In the genomic region with DNA sequence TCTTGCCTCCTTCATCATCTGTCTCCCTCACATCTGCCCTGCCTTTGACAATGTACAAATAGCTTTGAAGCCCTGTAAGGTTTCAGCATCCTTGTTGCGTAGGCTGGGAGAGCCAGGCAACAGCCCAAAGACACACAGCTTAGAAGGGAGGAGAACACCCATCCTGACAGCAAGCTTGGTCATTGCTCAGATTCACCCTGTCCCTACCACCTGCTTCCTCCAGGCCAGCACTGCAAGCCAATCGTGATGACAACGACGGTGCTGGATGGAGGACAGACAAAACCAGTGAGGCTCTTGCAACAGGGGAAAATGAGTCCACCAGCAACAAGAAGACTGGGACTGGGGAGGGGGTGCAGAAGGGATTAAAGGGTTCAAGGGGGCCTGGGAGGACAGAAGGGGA, we compare ENCODE assay signal across 19 cellular contexts. TPM values are rescaled to one million over a fixed set of nuclear protein-coding genes. Genes with fewer than 3 reads are reported as not detected.
DNase-seq lines count a peak whose midpoint lies in the region; ATAC-seq and TF ChIP-seq lines count a peak whose summit lies in the region.
"Had no signal": no experiment of that assay in that cellular context is flagged by ENCODE, and none has a peak within 500 bp of the region (broad histone marks: within the 10 kb centered on the region; RNA-seq: fewer than 3 reads in every experiment).

No MANE protein-coding gene starts in this region.

- peaks cover 30% of the 10 kb centered on the region for H3K4me1 ChIP-seq in OCI-LY7 (ENCODE audit: insufficient read depth, low read length, poor library complexity, severe bottlenecking)
- H3K4me1 ChIP-seq: pancreas, right lobe of liver, thyroid gland had no signal

- BruUV-seq in OCI-LY7 (replicated peaks; lab: Mats Ljungman, UMichigan), result no TSS peak

- CTCF ChIA-PET in OCI-LY7 (lab: Charles Lee; ENCODE audit: unreplicated experiment), result no interaction called here

- H3K4me3 Mint-ChIP-seq in activated naive CD4-positive, alpha-beta T cell treated with anti-CD3 and anti-CD28 coated beads, Interleukin-2, amount 50 U/mL, for 24 hours, result no peak overlapping the region
- no peak overlapping the region for H3K4me3 Mint-ChIP-seq in neural crest cell

- H3K27ac ChIP-seq in KOPT-K1 (ENCODE audit: low read depth, low read length, poor library complexity, severe bottlenecking) (peak overlapping the region; percentile 2), OCI-LY7 (ENCODE audit: low read depth, low read length, poor library complexity, severe bottlenecking) (no peak overlapping the region)
- H3K27ac ChIP-seq: KMS-11, pancreas, right lobe of liver, thyroid gland had no signal

- no peak for ATAC-seq in GM19023 (IDR thresholded peaks at IDR 0.05; ENCODE audit: unreplicated experiment)
- ATAC-seq: pancreas, right lobe of liver had no signal

- no peak overlapping the region for H3K4me3 ChIP-seq in OCI-LY7 (ENCODE audit: low read depth, low read length, poor library complexity, severe bottlenecking)
- H3K4me3 ChIP-seq: pancreas, right lobe of liver, thyroid gland had no signal

- H3K4me1 Mint-ChIP-seq in activated naive CD4-positive, alpha-beta T cell treated with anti-CD3 and anti-CD28 coated beads, Interleukin-2, amount 50 U/mL, for 24 hours, result peaks cover 96% of the 10 kb centered on the region
- peaks cover 24% of the 10 kb centered on the region for H3K4me1 Mint-ChIP-seq in neural crest cell

- H3K4me2 ChIP-seq in OCI-LY7 (ENCODE audit: low read length), result no peak overlapping the region
- H3K4me2 ChIP-seq: KMS-11 had no signal

- DNase-seq in activated T-cell treated with anti-CD3 and anti-CD28 coated beads, Interleukin-2, amount 50 U/mL, for 48 hours, result peak; percentile 18 to 23
- no peak for DNase-seq in activated T-cell treated with anti-CD3 and anti-CD28 coated beads for 4 hours
- no peak for DNase-seq in neural crest cell (ENCODE audit: low read depth, low spot score)
- no peak for DNase-seq in GM20000 (ENCODE audit: low spot score)
- DNase-seq in OCI-LY7 (ENCODE audit: low spot score), result no peak
- DNase-seq: cortex of kidney; DND-41; NCI-H1930; pancreas; stimulated activated naive CD4-positive, alpha-beta T cell; thyroid gland had no signal

- no peaks in the 10 kb centered on the region for H3K9me3 ChIP-seq in KOPT-K1 (ENCODE audit: insufficient read depth, low read length, poor library complexity, severe bottlenecking)
- no peaks in the 10 kb centered on the region for H3K9me3 ChIP-seq in OCI-LY7 (ENCODE audit: low read length)
- H3K9me3 ChIP-seq: pancreas, right lobe of liver, thyroid gland had no signal

- peaks cover 10% of the 10 kb centered on the region for H3K36me3 Mint-ChIP-seq in activated naive CD4-positive, alpha-beta T cell treated with anti-CD3 and anti-CD28 coated beads, Interleukin-2, amount 50 U/mL, for 24 hours
- H3K36me3 Mint-ChIP-seq in neural crest cell (ENCODE audit: low read depth), result no peaks in the 10 kb centered on the region

- H3K27ac Mint-ChIP-seq in activated naive CD4-positive, alpha-beta T cell treated with anti-CD3 and anti-CD28 coated beads, Interleukin-2, amount 50 U/mL, for 24 hours, result peak overlapping the region; percentile 84
- H3K27ac Mint-ChIP-seq in neural crest cell (ENCODE audit: unreplicated experiment), result peak overlapping the region; percentile 88

- intact Hi-C loops in OCI-LY7 (cut with micrococcal nuclease; ENCODE audit: unreplicated experiment), result no loop called here

- no peaks in the 10 kb centered on the region for H4K20me1 ChIP-seq in OCI-LY7 (ENCODE audit: insufficient read depth, low read length)

- H2AFZ ChIP-seq in OCI-LY7 (ENCODE audit: low read length), result no peak overlapping the region

- no peaks in the 10 kb centered on the region for H3K27me3 Mint-ChIP-seq in activated naive CD4-positive, alpha-beta T cell treated with anti-CD3 and anti-CD28 coated beads, Interleukin-2, amount 50 U/mL, for 24 hours
- H3K27me3 Mint-ChIP-seq in neural crest cell (ENCODE audit: low read depth), result no peaks in the 10 kb centered on the region

- no peaks in the 10 kb centered on the region for H3K9me3 Mint-ChIP-seq in activated naive CD4-positive, alpha-beta T cell treated with anti-CD3 and anti-CD28 coated beads, Interleukin-2, amount 50 U/mL, for 24 hours
- H3K9me3 Mint-ChIP-seq in neural crest cell, result no peaks in the 10 kb centered on the region

- no peaks in the 10 kb centered on the region for H3K36me3 ChIP-seq in KOPT-K1 (ENCODE audit: insufficient read depth, low read length)
- no peaks in the 10 kb centered on the region for H3K36me3 ChIP-seq in OCI-LY7 (ENCODE audit: insufficient read depth, low read length)
- H3K36me3 ChIP-seq: pancreas, right lobe of liver, thyroid gland had no signal

- TF ChIP-seq CTCF in neural crest cell (conservative IDR thresholded peaks at IDR 0.05), result no peak
- no peak for TF ChIP-seq CTCF in GM20000 (IDR thresholded peaks at IDR 0.05; ENCODE audit: extremely low read depth, missing control alignments)
- no peak for TF ChIP-seq CTCF in OCI-LY7 (conservative IDR thresholded peaks at IDR 0.05; ENCODE audit: low read length)

- H3K9me2 ChIP-seq in OCI-LY7 (ENCODE audit: insufficient read depth, low read length), result no peaks in the 10 kb centered on the region

- POLR2A ChIA-PET in OCI-LY7 (lab: Charles Lee), result interaction anchor here (1.2 kb wide), 1 partner anchor 9 kb away, joined by 3 read pairs; no protein-coding TSS in a partner anchor

- H3K79me2 ChIP-seq in OCI-LY7 (ENCODE audit: insufficient read depth, low read depth, low read length), result no peaks in the 10 kb centered on the region

RNA-seq across cellular contexts. Expression of a gene that starts 32.9 kb away (rescaled TPM):
- total RNA-seq in neural crest cell (not detected in 2 replicates), OCI-LY7 (2022) (not detected in 2 replicates)
- not detected in 2 replicates for total RNA-seq in OCI-LY7 (2014; rRNA removed; shearing (Covaris generic))
- total RNA-seq: endothelial cell of umbilical vein, H4, HT-29 had no signal

Comparison
In these comparisons a context has a peak if more than half of its experiments do, and no peak if none do; other contexts are left out.
1. DNase-seq: peak in activated T-cell treated with anti-CD3 and anti-CD28 coated beads, Interleukin-2, amount 50 U/mL, for 48 hours (2 of 2); none in activated T-cell treated with anti-CD3 and anti-CD28 coated beads for 4 hours (single experiment), neural crest cell (single experiment), GM20000 (single experiment) and OCI-LY7 (single experiment).